1 cellular context compared by ENCODE assay signal in genomic region chr1:53121319-53122172, GRCh38.
TF ChIP-seq lines count a peak whose summit lies in the region.

No MANE protein-coding gene starts in this region.

TF ChIP-seq in HepG2, 621 proteins besides CTCF, POLR2A, EP300 and RAD21 (continued from another document and continues in another):
- TF ChIP-seq, protein P1, sequence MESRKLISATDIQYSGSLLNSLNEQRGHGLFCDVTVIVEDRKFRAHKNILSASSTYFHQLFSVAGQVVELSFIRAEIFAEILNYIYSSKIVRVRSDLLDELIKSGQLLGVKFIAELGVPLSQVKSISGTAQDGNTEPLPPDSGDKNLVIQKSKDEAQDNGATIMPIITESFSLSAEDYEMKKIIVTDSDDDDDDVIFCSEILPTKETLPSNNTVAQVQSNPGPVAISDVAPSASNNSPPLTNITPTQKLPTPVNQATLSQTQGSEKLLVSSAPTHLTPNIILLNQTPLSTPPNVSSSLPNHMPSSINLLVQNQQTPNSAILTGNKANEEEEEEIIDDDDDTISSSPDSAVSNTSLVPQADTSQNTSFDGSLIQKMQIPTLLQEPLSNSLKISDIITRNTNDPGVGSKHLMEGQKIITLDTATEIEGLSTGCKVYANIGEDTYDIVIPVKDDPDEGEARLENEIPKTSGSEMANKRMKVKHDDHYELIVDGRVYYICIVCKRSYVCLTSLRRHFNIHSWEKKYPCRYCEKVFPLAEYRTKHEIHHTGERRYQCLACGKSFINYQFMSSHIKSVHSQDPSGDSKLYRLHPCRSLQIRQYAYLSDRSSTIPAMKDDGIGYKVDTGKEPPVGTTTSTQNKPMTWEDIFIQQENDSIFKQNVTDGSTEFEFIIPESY (CRISPR knock-in tag; IDR thresholded peaks at IDR 0.05), result no peak
- TF ChIP-seq, protein P2, sequence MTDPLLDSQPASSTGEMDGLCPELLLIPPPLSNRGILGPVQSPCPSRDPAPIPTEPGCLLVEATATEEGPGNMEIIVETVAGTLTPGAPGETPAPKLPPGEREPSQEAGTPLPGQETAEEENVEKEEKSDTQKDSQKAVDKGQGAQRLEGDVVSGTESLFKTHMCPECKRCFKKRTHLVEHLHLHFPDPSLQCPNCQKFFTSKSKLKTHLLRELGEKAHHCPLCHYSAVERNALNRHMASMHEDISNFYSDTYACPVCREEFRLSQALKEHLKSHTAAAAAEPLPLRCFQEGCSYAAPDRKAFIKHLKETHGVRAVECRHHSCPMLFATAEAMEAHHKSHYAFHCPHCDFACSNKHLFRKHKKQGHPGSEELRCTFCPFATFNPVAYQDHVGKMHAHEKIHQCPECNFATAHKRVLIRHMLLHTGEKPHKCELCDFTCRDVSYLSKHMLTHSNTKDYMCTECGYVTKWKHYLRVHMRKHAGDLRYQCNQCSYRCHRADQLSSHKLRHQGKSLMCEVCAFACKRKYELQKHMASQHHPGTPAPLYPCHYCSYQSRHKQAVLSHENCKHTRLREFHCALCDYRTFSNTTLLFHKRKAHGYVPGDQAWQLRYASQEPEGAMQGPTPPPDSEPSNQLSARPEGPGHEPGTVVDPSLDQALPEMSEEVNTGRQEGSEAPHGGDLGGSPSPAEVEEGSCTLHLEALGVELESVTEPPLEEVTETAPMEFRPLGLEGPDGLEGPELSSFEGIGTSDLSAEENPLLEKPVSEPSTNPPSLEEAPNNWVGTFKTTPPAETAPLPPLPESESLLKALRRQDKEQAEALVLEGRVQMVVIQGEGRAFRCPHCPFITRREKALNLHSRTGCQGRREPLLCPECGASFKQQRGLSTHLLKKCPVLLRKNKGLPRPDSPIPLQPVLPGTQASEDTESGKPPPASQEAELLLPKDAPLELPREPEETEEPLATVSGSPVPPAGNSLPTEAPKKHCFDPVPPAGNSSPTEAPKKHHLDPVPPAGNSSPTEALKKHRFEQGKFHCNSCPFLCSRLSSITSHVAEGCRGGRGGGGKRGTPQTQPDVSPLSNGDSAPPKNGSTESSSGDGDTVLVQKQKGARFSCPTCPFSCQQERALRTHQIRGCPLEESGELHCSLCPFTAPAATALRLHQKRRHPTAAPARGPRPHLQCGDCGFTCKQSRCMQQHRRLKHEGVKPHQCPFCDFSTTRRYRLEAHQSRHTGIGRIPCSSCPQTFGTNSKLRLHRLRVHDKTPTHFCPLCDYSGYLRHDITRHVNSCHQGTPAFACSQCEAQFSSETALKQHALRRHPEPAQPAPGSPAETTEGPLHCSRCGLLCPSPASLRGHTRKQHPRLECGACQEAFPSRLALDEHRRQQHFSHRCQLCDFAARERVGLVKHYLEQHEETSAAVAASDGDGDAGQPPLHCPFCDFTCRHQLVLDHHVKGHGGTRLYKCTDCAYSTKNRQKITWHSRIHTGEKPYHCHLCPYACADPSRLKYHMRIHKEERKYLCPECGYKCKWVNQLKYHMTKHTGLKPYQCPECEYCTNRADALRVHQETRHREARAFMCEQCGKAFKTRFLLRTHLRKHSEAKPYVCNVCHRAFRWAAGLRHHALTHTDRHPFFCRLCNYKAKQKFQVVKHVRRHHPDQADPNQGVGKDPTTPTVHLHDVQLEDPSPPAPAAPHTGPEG (CRISPR knock-in tag; IDR thresholded peaks at IDR 0.05), result no peak
- TF ChIP-seq HOMEZ (CRISPR knock-in tag; IDR thresholded peaks at IDR 0.05; ENCODE audit: low read depth) (peak; percentile 34; the same call in 1 of the 2 replicates), ZNF615 (CRISPR knock-in tag; IDR thresholded peaks at IDR 0.05; ENCODE audit: borderline replicate concordance) (no peak), GLI4 (CRISPR knock-in tag; IDR thresholded peaks at IDR 0.05; ENCODE audit: borderline replicate concordance) (peak; percentile 69; the same call in 1 of the 2 replicates), ZNF614 (CRISPR knock-in tag; IDR thresholded peaks at IDR 0.05; ENCODE audit: borderline replicate concordance) (peak; percentile 61; the same call in 1 of the 2 replicates), RCOR2 (CRISPR knock-in tag; IDR thresholded peaks at IDR 0.05) (no peak), SOX5 (CRISPR knock-in tag; IDR thresholded peaks at IDR 0.05; ENCODE audit: borderline replicate concordance) (peak; percentile 86; the same call in 1 of the 2 replicates), RORA (CRISPR knock-in tag; IDR thresholded peaks at IDR 0.05) (no peak), SMYD3 (CRISPR knock-in tag; IDR thresholded peaks at IDR 0.05) (no peak), MEIS1 (CRISPR knock-in tag; IDR thresholded peaks at IDR 0.05; ENCODE audit: borderline replicate concordance) (peak; percentile 70), ZNF841 (CRISPR knock-in tag; IDR thresholded peaks at IDR 0.05; ENCODE audit: borderline replicate concordance) (no peak), ZNF17 (CRISPR knock-in tag; IDR thresholded peaks at IDR 0.05) (no peak), ZMYM3 (CRISPR knock-in tag; IDR thresholded peaks at IDR 0.05) (peak; percentile 93), ZNF75D (CRISPR knock-in tag; IDR thresholded peaks at IDR 0.05; ENCODE audit: borderline replicate concordance) (no peak), ATF5 (CRISPR knock-in tag; IDR thresholded peaks at IDR 0.05; ENCODE audit: low read depth) (no peak), ZEB1 (IDR thresholded peaks at IDR 0.05; ENCODE audit: insufficient replicate concordance, low read depth) (no peak), NPAS2 (CRISPR knock-in tag; IDR thresholded peaks at IDR 0.05; ENCODE audit: borderline replicate concordance) (peak; percentile 97), NONO (IDR thresholded peaks at IDR 0.05) (no peak), NONO (CRISPR knock-in tag; conservative IDR thresholded peaks at IDR 0.05) (peak; percentile 90), ZNF761 (CRISPR knock-in tag; conservative IDR thresholded peaks at IDR 0.05) (no peak; the same call in 1 of the 2 replicates), SRSF1 (optimal IDR thresholded peaks at IDR 0.05; ENCODE audit: low read depth, low read length) (peak; percentile 82), ZNF256 (CRISPR knock-in tag; conservative IDR thresholded peaks at IDR 0.05) (no peak), ZFP36L2 (CRISPR knock-in tag; IDR thresholded peaks at IDR 0.05) (no peak), ZNF251 (CRISPR knock-in tag; IDR thresholded peaks at IDR 0.05) (no peak), ZNF260 (CRISPR knock-in tag; IDR thresholded peaks at IDR 0.05; ENCODE audit: borderline replicate concordance, low read depth) (no peak), NFIC (IDR thresholded peaks at IDR 0.05; ENCODE audit: low read length) (no peak), ZNF619 (CRISPR knock-in tag; IDR thresholded peaks at IDR 0.05) (no peak), GATAD2A (CRISPR knock-in tag; IDR thresholded peaks at IDR 0.05) (peak; percentile 86), ZNF850 (CRISPR knock-in tag; conservative IDR thresholded peaks at IDR 0.05) (no peak), BRD4 (CRISPR knock-in tag; IDR thresholded peaks at IDR 0.05) (no peak; the same call in 1 of the 2 replicates), ZNF782 (CRISPR knock-in tag; IDR thresholded peaks at IDR 0.05; ENCODE audit: borderline replicate concordance) (no peak; the same call in 1 of the 2 replicates)
- TF ChIP-seq, protein P3, sequence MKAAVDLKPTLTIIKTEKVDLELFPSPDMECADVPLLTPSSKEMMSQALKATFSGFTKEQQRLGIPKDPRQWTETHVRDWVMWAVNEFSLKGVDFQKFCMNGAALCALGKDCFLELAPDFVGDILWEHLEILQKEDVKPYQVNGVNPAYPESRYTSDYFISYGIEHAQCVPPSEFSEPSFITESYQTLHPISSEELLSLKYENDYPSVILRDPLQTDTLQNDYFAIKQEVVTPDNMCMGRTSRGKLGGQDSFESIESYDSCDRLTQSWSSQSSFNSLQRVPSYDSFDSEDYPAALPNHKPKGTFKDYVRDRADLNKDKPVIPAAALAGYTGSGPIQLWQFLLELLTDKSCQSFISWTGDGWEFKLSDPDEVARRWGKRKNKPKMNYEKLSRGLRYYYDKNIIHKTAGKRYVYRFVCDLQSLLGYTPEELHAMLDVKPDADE (CRISPR knock-in tag; IDR thresholded peaks at IDR 0.05), result no peak; the same call in 1 of the 2 replicates
- TF ChIP-seq, protein P4, sequence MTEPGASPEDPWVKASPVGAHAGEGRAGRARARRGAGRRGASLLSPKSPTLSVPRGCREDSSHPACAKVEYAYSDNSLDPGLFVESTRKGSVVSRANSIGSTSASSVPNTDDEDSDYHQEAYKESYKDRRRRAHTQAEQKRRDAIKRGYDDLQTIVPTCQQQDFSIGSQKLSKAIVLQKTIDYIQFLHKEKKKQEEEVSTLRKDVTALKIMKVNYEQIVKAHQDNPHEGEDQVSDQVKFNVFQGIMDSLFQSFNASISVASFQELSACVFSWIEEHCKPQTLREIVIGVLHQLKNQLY (CRISPR knock-in tag; IDR thresholded peaks at IDR 0.05), result peak; percentile 97
- TF ChIP-seq, protein P5, sequence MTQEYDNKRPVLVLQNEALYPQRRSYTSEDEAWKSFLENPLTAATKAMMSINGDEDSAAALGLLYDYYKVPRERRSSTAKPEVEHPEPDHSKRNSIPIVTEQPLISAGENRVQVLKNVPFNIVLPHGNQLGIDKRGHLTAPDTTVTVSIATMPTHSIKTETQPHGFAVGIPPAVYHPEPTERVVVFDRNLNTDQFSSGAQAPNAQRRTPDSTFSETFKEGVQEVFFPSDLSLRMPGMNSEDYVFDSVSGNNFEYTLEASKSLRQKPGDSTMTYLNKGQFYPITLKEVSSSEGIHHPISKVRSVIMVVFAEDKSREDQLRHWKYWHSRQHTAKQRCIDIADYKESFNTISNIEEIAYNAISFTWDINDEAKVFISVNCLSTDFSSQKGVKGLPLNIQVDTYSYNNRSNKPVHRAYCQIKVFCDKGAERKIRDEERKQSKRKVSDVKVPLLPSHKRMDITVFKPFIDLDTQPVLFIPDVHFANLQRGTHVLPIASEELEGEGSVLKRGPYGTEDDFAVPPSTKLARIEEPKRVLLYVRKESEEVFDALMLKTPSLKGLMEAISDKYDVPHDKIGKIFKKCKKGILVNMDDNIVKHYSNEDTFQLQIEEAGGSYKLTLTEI (CRISPR knock-in tag; conservative IDR thresholded peaks at IDR 0.05), result no peak
- TF ChIP-seq, protein P6, sequence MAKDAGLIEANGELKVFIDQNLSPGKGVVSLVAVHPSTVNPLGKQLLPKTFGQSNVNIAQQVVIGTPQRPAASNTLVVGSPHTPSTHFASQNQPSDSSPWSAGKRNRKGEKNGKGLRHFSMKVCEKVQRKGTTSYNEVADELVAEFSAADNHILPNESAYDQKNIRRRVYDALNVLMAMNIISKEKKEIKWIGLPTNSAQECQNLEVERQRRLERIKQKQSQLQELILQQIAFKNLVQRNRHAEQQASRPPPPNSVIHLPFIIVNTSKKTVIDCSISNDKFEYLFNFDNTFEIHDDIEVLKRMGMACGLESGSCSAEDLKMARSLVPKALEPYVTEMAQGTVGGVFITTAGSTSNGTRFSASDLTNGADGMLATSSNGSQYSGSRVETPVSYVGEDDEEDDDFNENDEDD (CRISPR knock-in tag; IDR thresholded peaks at IDR 0.05; ENCODE audit: borderline replicate concordance), result peak; percentile 7; the same call in 1 of the 2 replicates
- TF ChIP-seq, protein P7, sequence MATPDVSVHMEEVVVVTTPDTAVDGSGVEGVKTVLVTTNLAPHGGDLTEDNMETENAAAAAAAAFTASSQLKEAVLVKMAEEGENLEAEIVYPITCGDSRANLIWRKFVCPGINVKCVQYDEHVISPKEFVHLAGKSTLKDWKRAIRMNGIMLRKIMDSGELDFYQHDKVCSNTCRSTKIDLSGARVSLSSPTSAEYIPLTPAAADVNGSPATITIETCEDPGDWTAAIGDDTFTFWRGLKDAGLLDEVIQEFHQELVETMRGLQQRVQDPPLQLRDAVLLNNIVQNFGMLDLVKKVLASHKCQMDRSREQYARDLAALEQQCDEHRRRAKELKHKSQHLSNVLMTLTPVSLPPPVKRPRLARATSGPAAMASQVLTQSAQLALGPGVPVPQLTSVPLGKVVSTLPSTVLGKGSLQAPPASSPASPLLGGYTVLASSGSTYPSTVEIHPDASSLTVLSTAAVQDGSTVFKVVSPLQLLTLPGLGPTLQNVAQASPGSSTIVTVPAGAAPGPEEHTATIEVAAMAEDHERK (CRISPR knock-in tag; IDR thresholded peaks at IDR 0.05; ENCODE audit: low read depth), result no peak
- TF ChIP-seq, protein P8, sequence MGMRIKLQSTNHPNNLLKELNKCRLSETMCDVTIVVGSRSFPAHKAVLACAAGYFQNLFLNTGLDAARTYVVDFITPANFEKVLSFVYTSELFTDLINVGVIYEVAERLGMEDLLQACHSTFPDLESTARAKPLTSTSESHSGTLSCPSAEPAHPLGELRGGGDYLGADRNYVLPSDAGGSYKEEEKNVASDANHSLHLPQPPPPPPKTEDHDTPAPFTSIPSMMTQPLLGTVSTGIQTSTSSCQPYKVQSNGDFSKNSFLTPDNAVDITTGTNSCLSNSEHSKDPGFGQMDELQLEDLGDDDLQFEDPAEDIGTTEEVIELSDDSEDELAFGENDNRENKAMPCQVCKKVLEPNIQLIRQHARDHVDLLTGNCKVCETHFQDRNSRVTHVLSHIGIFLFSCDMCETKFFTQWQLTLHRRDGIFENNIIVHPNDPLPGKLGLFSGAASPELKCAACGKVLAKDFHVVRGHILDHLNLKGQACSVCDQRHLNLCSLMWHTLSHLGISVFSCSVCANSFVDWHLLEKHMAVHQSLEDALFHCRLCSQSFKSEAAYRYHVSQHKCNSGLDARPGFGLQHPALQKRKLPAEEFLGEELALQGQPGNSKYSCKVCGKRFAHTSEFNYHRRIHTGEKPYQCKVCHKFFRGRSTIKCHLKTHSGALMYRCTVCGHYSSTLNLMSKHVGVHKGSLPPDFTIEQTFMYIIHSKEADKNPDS (CRISPR knock-in tag; IDR thresholded peaks at IDR 0.05), result 0 out of 2 replicates have a peak, but pooled peaks have one; percentile 22
